ENCODE assay signal across 1 cellular context in genomic region chr9:115350548-115350947, GRCh38.
TF ChIP-seq lines count a peak whose summit lies in the region.

No MANE protein-coding gene starts in this region.

TF ChIP-seq in IMR-90, 13 proteins besides CTCF, POLR2A, EP300 and RAD21 (continued from another document):
- TF ChIP-seq RCOR1 (IDR thresholded peaks at IDR 0.05; ENCODE audit: insufficient replicate concordance, low read length) (no peak), RFX5 (IDR thresholded peaks at IDR 0.05; ENCODE audit: low read depth, low read length) (no peak), SMC3 (IDR thresholded peaks at IDR 0.05; ENCODE audit: low read depth, low read length) (no peak), BHLHE40 (IDR thresholded peaks at IDR 0.05; ENCODE audit: low read depth, low read length) (no peak), NFE2L2 (IDR thresholded peaks at IDR 0.05; ENCODE audit: low read depth, low read length) (no peak)
TF ChIP-seq in IMR-90: peak in this region for 0.
